In the genomic region with DNA sequence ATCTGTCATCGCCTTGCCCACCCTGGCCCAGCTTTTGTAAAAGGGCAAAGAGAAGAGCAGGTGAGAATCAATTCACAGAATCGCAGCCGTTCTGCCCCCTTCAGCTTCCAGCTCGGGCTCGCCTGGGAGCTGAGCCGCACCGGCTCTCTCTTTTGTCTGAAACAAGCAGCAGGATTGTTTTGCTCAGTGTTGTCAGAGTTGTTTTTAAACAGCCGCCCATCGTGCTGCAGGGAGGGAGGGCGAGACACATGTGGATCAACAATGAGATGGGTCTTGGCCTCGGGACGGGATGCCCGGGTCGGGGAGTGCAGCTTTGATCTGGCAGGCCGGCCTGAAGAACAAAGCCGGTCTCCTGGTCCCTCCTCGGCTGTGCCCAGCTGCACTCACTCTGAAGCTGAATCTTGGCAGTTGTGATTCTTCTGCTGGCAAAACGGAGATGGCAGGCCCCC, we compare ENCODE assay signal across 11 cellular contexts. TPM values are rescaled to one million over a fixed set of nuclear protein-coding genes. Genes with fewer than 3 reads are reported as not detected.
DNase-seq lines count a peak whose midpoint lies in the region; ATAC-seq and TF ChIP-seq lines count a peak whose summit lies in the region.
"Had no signal": no experiment of that assay in that cellular context is flagged by ENCODE, and none has a peak within 500 bp of the region (broad histone marks: within the 10 kb centered on the region; RNA-seq: fewer than 3 reads in every experiment).

No MANE protein-coding gene starts in this region.

- H3K36me3 Mint-ChIP-seq in activated CD8-positive, alpha-beta T cell treated with anti-CD3 and anti-CD28 coated beads for 36 hours (ENCODE audit: low read depth): no peaks in the 10 kb centered on the region
- H3K36me3 Mint-ChIP-seq: activated CD4-positive, alpha-beta memory T cell treated with anti-CD3 and anti-CD28 coated beads for 36 hours; IgD-negative memory B cell had no signal

- CTCF ChIA-PET in activated CD8-positive, alpha-beta T cell treated with anti-CD3 and anti-CD28 coated beads for 36 hours (lab: Charles Lee): no interaction called here

- TF ChIP-seq CTCF in activated CD8-positive, alpha-beta T cell treated with anti-CD3 and anti-CD28 coated beads for 36 hours (IDR thresholded peaks at IDR 0.05): no peak
- TF ChIP-seq CTCF in heart right ventricle (IDR thresholded peaks at IDR 0.05) (no peak), left lung (IDR thresholded peaks at IDR 0.05) (no peak), adrenal gland (IDR thresholded peaks at IDR 0.05) (no peak)

- peak overlapping the region; percentile 7 for H3K4me3 Mint-ChIP-seq in activated CD8-positive, alpha-beta T cell treated with anti-CD3 and anti-CD28 coated beads for 36 hours
- H3K4me3 Mint-ChIP-seq: activated CD4-positive, alpha-beta memory T cell treated with anti-CD3 and anti-CD28 coated beads for 36 hours had no signal

- no peaks in the 10 kb centered on the region for H3K9me3 ChIP-seq in ES-I3 (ENCODE audit: control insufficient read depth, insufficient read depth, low read length)
- H3K9me3 ChIP-seq in heart right ventricle: no peaks in the 10 kb centered on the region
- no peaks in the 10 kb centered on the region for H3K9me3 ChIP-seq in left lung
- no peaks in the 10 kb centered on the region for H3K9me3 ChIP-seq in adrenal gland (replicated peaks in 1 of 3)

- WGBS in heart right ventricle, 2 donors: 9 to 11% methylated on average over 18 of the region's 18 CpGs
- 40 to 73% (median 44%) methylated on average over 7 to 18 of the region's 18 CpGs for WGBS in adrenal gland, 4 donors

- ATAC-seq in activated CD8-positive, alpha-beta T cell treated with anti-CD3 and anti-CD28 coated beads for 36 hours: no peak
- peak in 2 of 8 donors; percentile 34 to 36 for ATAC-seq in heart right ventricle
- no peak for ATAC-seq in left lung

- no peak overlapping the region for H3K27ac Mint-ChIP-seq in activated CD8-positive, alpha-beta T cell treated with anti-CD3 and anti-CD28 coated beads for 36 hours
- H3K27ac Mint-ChIP-seq: activated CD4-positive, alpha-beta memory T cell treated with anti-CD3 and anti-CD28 coated beads for 36 hours; IgD-negative memory B cell had no signal

- intact Hi-C loops in activated CD8-positive, alpha-beta T cell treated with anti-CD3 and anti-CD28 coated beads for 36 hours (cut with micrococcal nuclease): no loop called here
- intact Hi-C loops in heart right ventricle (cut with DNase I) (loop anchor here in 1 of 10 donors (2.0 kb wide), 1 partner anchor 54 kb away; no protein-coding TSS in a partner anchor), left lung (cut with DNase I) (no loop called here), adrenal gland (cut with DNase I) (no loop called here)

- H3K27me3 Mint-ChIP-seq in activated CD8-positive, alpha-beta T cell treated with anti-CD3 and anti-CD28 coated beads for 36 hours: peaks cover 30% of the 10 kb centered on the region

- POLR2A ChIA-PET in activated CD8-positive, alpha-beta T cell treated with anti-CD3 and anti-CD28 coated beads for 36 hours (lab: Charles Lee): interaction anchor here (0.9 kb wide), 1 partner anchor 10 kb away, joined by 3 read pairs; no protein-coding TSS in a partner anchor

- H3K9ac ChIP-seq in ES-I3 (ENCODE audit: low read depth, low read length): 0 out of 2 replicates have a peak overlapping the region, but pooled peaks have one; percentile 2

- H3K27me3 ChIP-seq in heart right ventricle: peaks cover 4 to 47% (median 28%) of the 10 kb centered on the region in 7 donors
- H3K27me3 ChIP-seq in left lung: peaks cover 0 to 22% of the 10 kb centered on the region in 2 donors
- no peaks in the 10 kb centered on the region for H3K27me3 ChIP-seq in adrenal gland

- DNase-seq in activated CD8-positive, alpha-beta T cell treated with anti-CD3 and anti-CD28 coated beads for 36 hours: no peak
- DNase-seq in heart right ventricle (no peak), nucleus accumbens (lab: John Stamatoyannopoulos, UW) (peak in 55 of 56 donors; percentile 16 to 97 (median 88)), left lung (no peak), LoVo (ENCODE audit: low spot score) (no peak), adrenal gland (no peak), germinal center (ENCODE audit: low spot score) (no peak)
- DNase-seq: activated CD4-positive, alpha-beta memory T cell treated with anti-CD3 and anti-CD28 coated beads for 36 hours; PC-9 had no signal

- H3K36me3 ChIP-seq in ES-I3 (ENCODE audit: insufficient read depth, low read length): no peaks in the 10 kb centered on the region
- H3K36me3 ChIP-seq in heart right ventricle: no peaks in the 10 kb centered on the region
- no peaks in the 10 kb centered on the region for H3K36me3 ChIP-seq in left lung
- no peaks in the 10 kb centered on the region for H3K36me3 ChIP-seq in adrenal gland (replicated peaks in 1 of 2)

- H3K4me3 ChIP-seq in heart right ventricle (peak overlapping the region in 6 of 10 donors; percentile 4 to 34 (median 24)), left lung (no peak overlapping the region), adrenal gland (no peak overlapping the region)
- H3K4me3 ChIP-seq: PC-9 had no signal

- no peaks in the 10 kb centered on the region for H3K4me1 ChIP-seq in ES-I3 (ENCODE audit: insufficient read depth, low read length)
- H3K4me1 ChIP-seq in heart right ventricle: peaks cover 3 to 66% (median 14%) of the 10 kb centered on the region in 9 donors
- H3K4me1 ChIP-seq in left lung: peaks cover 0 to 65% of the 10 kb centered on the region in 2 donors
- peaks cover 8 to 26% of the 10 kb centered on the region in 2 donors for H3K4me1 ChIP-seq in adrenal gland (replicated peaks in 1 of 2)

- H3K27ac ChIP-seq in heart right ventricle: no peak overlapping the region
- H3K27ac ChIP-seq in left lung: no peak overlapping the region
- no peak overlapping the region for H3K27ac ChIP-seq in adrenal gland
- H3K27ac ChIP-seq: PC-9 had no signal

- no peak for TF ChIP-seq POLR2A in adrenal gland (IDR thresholded peaks at IDR 0.05)

- peaks cover 19% of the 10 kb centered on the region for H3K4me1 Mint-ChIP-seq in activated CD8-positive, alpha-beta T cell treated with anti-CD3 and anti-CD28 coated beads for 36 hours (ENCODE audit: low read depth)

- no peaks in the 10 kb centered on the region for H3K9me3 Mint-ChIP-seq in activated CD8-positive, alpha-beta T cell treated with anti-CD3 and anti-CD28 coated beads for 36 hours
- H3K9me3 Mint-ChIP-seq: activated CD4-positive, alpha-beta memory T cell treated with anti-CD3 and anti-CD28 coated beads for 36 hours had no signal

RNA-seq across cellular contexts. Expression of a gene that starts 39.7 kb away (rescaled TPM):
- 10 to 100 TPM; 22.6 to 24.5 TPM for total RNA-seq in activated CD8-positive, alpha-beta T cell treated with anti-CD3 and anti-CD28 coated beads for 36 hours
- total RNA-seq in heart right ventricle (10 to 100 TPM; 18.8 to 40.0 (median 27.2) TPM), left lung (10 to 100 TPM; 31.8 to 36.8 TPM), adrenal gland (10 to 100 TPM; 21.3 to 88.9 (median 41.2) TPM)
- polyA plus RNA-seq in heart right ventricle (10 to 100 TPM in 1 of 2 donors, 1 to 10 TPM in 1; 3.7 to 14.9 TPM), adrenal gland (10 to 100 TPM in 1 of 3 donors, 1 to 10 TPM in 2; 8.3 to 22.5 (median 8.7) TPM)

Comparison
In these comparisons a context has a peak if more than half of its experiments do, and no peak if none do; other contexts are left out.
1. DNase-seq: peak in nucleus accumbens (55 of 56); none in activated CD8-positive, alpha-beta T cell treated with anti-CD3 and anti-CD28 coated beads for 36 hours (single experiment), heart right ventricle (0 of 2), left lung (0 of 2), LoVo (single experiment), adrenal gland (0 of 7) and germinal center (single experiment).
2. H3K4me3 ChIP-seq: peak in heart right ventricle (6 of 10); none in left lung (0 of 2) and adrenal gland (0 of 4).